Comparison of ENCODE assay signal across 8 cellular contexts in genomic region chr4:159010563-159011260, GRCh38.
DNase-seq lines count a peak whose midpoint lies in the region; ATAC-seq, FAIRE-seq and TF ChIP-seq lines count a peak whose summit lies in the region.

No MANE protein-coding gene starts in this region.

- peaks cover 0 to 10% (median 2%) of the 10 kb centered on the region in 4 donors for H3K4me1 ChIP-seq in tibial artery

- H3K4me1 Mint-ChIP-seq in activated T-cell treated with anti-CD3 and anti-CD28 coated beads, Interleukin-2, amount 50 U/mL, for 24 hours (ENCODE audit: low read depth) = peaks cover 2% of the 10 kb centered on the region

- H3K4me3 Mint-ChIP-seq in activated T-cell treated with anti-CD3 and anti-CD28 coated beads, Interleukin-2, amount 50 U/mL, for 24 hours = no peak overlapping the region

- DNase-seq in amygdala (lab: John Stamatoyannopoulos, UW) (peak in 38 of 56 donors; percentile 1 to 52 (median 13)), inferior parietal cortex (ENCODE audit: extremely low spot score) (peak; percentile 38), tibial artery (peak; percentile 65 to 80), RCC 7860 (ENCODE audit: low spot score) (no peak)
- DNase-seq in stimulated activated CD4-positive, alpha-beta T cell treated with anti-CD3 and anti-CD28 coated beads, Interleukin-15, amount 100 ng/mL, for 24 hours = no peak
- no peak for DNase-seq in activated T-cell treated with anti-CD3 and anti-CD28 coated beads, Interleukin-2, amount 50 U/mL, for 24 hours

- no peaks in the 10 kb centered on the region for H3K27me3 Mint-ChIP-seq in activated T-cell treated with anti-CD3 and anti-CD28 coated beads, Interleukin-2, amount 50 U/mL, for 24 hours

- ATAC-seq in HG03571 (IDR thresholded peaks at IDR 0.05; ENCODE audit: unreplicated experiment) (peak; percentile 57), GM21825 (IDR thresholded peaks at IDR 0.05; ENCODE audit: unreplicated experiment) (no peak)

- H3K9me3 ChIP-seq in tibial artery = no peaks in the 10 kb centered on the region

- no peaks in the 10 kb centered on the region for H3K36me3 ChIP-seq in tibial artery

- FAIRE-seq in RCC 7860 (lab: Jason Lieb, UNC) = no peak

- no peak overlapping the region for H3K27ac ChIP-seq in tibial artery

- no peak overlapping the region for H3K4me3 ChIP-seq in tibial artery

- TF ChIP-seq CTCF in tibial artery (IDR thresholded peaks at IDR 0.05) = no peak

- intact Hi-C loops in tibial artery (cut with DNase I; ENCODE audit: low total_unique reads) = no loop called here

- no peaks in the 10 kb centered on the region for H3K27me3 ChIP-seq in tibial artery

- H3K36me3 Mint-ChIP-seq in activated T-cell treated with anti-CD3 and anti-CD28 coated beads, Interleukin-2, amount 50 U/mL, for 24 hours (ENCODE audit: low read depth) = no peaks in the 10 kb centered on the region

- H3K27ac Mint-ChIP-seq in activated T-cell treated with anti-CD3 and anti-CD28 coated beads, Interleukin-2, amount 50 U/mL, for 24 hours = no peak overlapping the region

- no peaks in the 10 kb centered on the region for H3K9me3 Mint-ChIP-seq in activated T-cell treated with anti-CD3 and anti-CD28 coated beads, Interleukin-2, amount 50 U/mL, for 24 hours

Comparison
In these comparisons a context has a peak if more than half of its experiments do, and no peak if none do; other contexts are left out.
1. DNase-seq: peak in amygdala (38 of 56), inferior parietal cortex (single experiment) and tibial artery (2 of 2); none in stimulated activated CD4-positive, alpha-beta T cell treated with anti-CD3 and anti-CD28 coated beads, Interleukin-15, amount 100 ng/mL, for 24 hours (single experiment), activated T-cell treated with anti-CD3 and anti-CD28 coated beads, Interleukin-2, amount 50 U/mL, for 24 hours (single experiment) and RCC 7860 (single experiment).